ENCODE assay signal across 9 cellular contexts in the genomic region with DNA sequence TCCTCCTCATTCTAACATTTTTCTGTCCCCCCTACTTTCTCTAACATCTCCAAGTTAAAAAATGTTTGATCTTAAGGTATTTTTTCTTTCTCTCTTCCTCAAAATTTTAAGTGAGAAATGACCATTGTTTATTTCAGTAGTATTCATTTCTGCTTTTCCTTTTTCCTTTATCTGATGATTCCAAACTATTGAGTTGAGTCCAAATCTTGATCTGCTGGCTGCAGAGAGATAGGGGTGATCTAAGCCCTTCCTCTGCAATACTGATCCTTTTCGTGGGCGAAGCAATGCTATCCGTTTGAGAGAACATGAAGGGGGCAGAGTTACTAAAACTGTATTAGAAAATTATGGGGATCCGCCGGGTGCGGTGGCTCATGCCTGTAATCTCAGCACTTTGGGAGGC. TPM values are rescaled to one million over a fixed set of nuclear protein-coding genes. Genes with fewer than 3 reads are reported as not detected.
A peak's percentile ranks its signal among the peaks of the same experiment; 100 is the strongest.
DNase-seq lines count a peak whose midpoint lies in the region; ATAC-seq and TF ChIP-seq lines count a peak whose summit lies in the region.
"Had no signal": no experiment of that assay in that cellular context is flagged by ENCODE, and none has a peak within 500 bp of the region (broad histone marks: within the 10 kb centered on the region; RNA-seq: fewer than 3 reads in every experiment).

No MANE protein-coding gene starts in this region.

- H3K27me3 ChIP-seq in hepatocyte (peaks cover 49% of the 10 kb centered on the region), suprapubic skin (peaks cover 52% of the 10 kb centered on the region)

- H3K9me3 ChIP-seq in hepatocyte (ENCODE audit: low read depth): no peaks in the 10 kb centered on the region
- no peaks in the 10 kb centered on the region for H3K9me3 ChIP-seq in suprapubic skin

- no peaks in the 10 kb centered on the region for H3K36me3 Mint-ChIP-seq in T-cell
- no peaks in the 10 kb centered on the region for H3K36me3 Mint-ChIP-seq in osteocyte (ENCODE audit: unreplicated experiment)
- H3K36me3 Mint-ChIP-seq: CD4-positive, CD25-positive, alpha-beta regulatory T cell had no signal

- no peak overlapping the region for H3K27ac Mint-ChIP-seq in T-cell
- no peak overlapping the region for H3K27ac Mint-ChIP-seq in osteocyte (ENCODE audit: unreplicated experiment)
- H3K27ac Mint-ChIP-seq: T-helper 1 cell treated with Interleukin-12 subunit alpha and Interleukin-12 subunit beta and Interleukin-4 antibody, amounts not matched to agents 30 μg/mL and 1 μg/mL, for 36 hours had no signal

- H3K79me2 ChIP-seq in hepatocyte: no peaks in the 10 kb centered on the region

- H3K9me3 Mint-ChIP-seq in T-cell (no peaks in the 10 kb centered on the region), osteocyte (ENCODE audit: unreplicated experiment) (no peaks in the 10 kb centered on the region)
- H3K9me3 Mint-ChIP-seq: T-helper 1 cell treated with Interleukin-12 subunit alpha and Interleukin-12 subunit beta and Interleukin-4 antibody, amounts not matched to agents 30 μg/mL and 1 μg/mL, for 36 hours had no signal

- H3K4me3 Mint-ChIP-seq in T-cell (peak overlapping the region; percentile 38 to 62 (median 53)), osteocyte (ENCODE audit: unreplicated experiment) (peak overlapping the region; percentile 74)
- H3K4me3 Mint-ChIP-seq: T-helper 1 cell treated with Interleukin-12 subunit alpha and Interleukin-12 subunit beta and Interleukin-4 antibody, amounts not matched to agents 30 μg/mL and 1 μg/mL, for 36 hours had no signal

- H3K4me2 ChIP-seq in hepatocyte: peak overlapping the region; percentile 92

- ATAC-seq in T-cell (replicated peaks in 1 of 4) (no peak), GM19463 (IDR thresholded peaks at IDR 0.05; ENCODE audit: unreplicated experiment) (no peak)

- POLR2A ChIA-PET in T-cell (lab: Charles Lee): no interaction called here

- H3K27me3 Mint-ChIP-seq in T-cell (peaks cover 72 to 73% of the 10 kb centered on the region in 2 donors), osteocyte (ENCODE audit: unreplicated experiment) (peaks cover 82% of the 10 kb centered on the region)

- TF ChIP-seq EP300 in suprapubic skin (IDR thresholded peaks at IDR 0.05): no peak

- no peak for TF ChIP-seq CTCF in hepatocyte (IDR thresholded peaks at IDR 0.05; ENCODE audit: poor library complexity)
- TF ChIP-seq CTCF in osteocyte (IDR thresholded peaks at IDR 0.05): no peak
- no peak for TF ChIP-seq CTCF in suprapubic skin (IDR thresholded peaks at IDR 0.05)

- H3K27ac ChIP-seq in hepatocyte: no peak overlapping the region
- no peak overlapping the region for H3K27ac ChIP-seq in suprapubic skin

- in situ Hi-C loops in G401 (cut with HindIII; ENCODE audit: low sequenced_read_pairs): no loop called here

- 80% methylated on average over 6 of the region's 6 CpGs for WGBS in hepatocyte (ENCODE audit: low lambda C conversion rate, missing lambda C conversion rate)
- 69% methylated on average over 6 of the region's 6 CpGs for WGBS in suprapubic skin

- H3K4me1 Mint-ChIP-seq in T-cell: peaks cover 25 to 28% (median 28%) of the 10 kb centered on the region in 3 donors
- peaks cover 22% of the 10 kb centered on the region for H3K4me1 Mint-ChIP-seq in osteocyte (ENCODE audit: unreplicated experiment)

- no peak for TF ChIP-seq POLR2A in suprapubic skin (IDR thresholded peaks at IDR 0.05)

- DNase-seq in G401 (ENCODE audit: low spot score) (peak; percentile 58), T-cell (no peak), hepatocyte (ENCODE audit: low spot score) (no peak), osteocyte (ENCODE audit: extremely low spot score, unreplicated experiment) (no peak), NCI-H774 (lab: John Stamatoyannopoulos, UW) (no peak), suprapubic skin (ENCODE audit: low spot score in 2 of 2) (no peak)
- DNase-seq: CD4-positive, CD25-positive, alpha-beta regulatory T cell had no signal

- H3K4me1 ChIP-seq in hepatocyte (ENCODE audit: insufficient read depth): peaks cover 14% of the 10 kb centered on the region
- H3K4me1 ChIP-seq in suprapubic skin: peaks cover 20% of the 10 kb centered on the region

- CTCF ChIA-PET in T-cell (lab: Charles Lee): no interaction called here

- H3K9me2 ChIP-seq in hepatocyte (replicated peaks; ENCODE audit: insufficient read depth): no peaks in the 10 kb centered on the region

- no peak overlapping the region for H3K4me3 ChIP-seq in hepatocyte
- no peak overlapping the region for H3K4me3 ChIP-seq in suprapubic skin

- no peaks in the 10 kb centered on the region for H4K20me1 ChIP-seq in hepatocyte (ENCODE audit: insufficient read depth, poor library complexity, severe bottlenecking)

- no peak overlapping the region for H2AFZ ChIP-seq in hepatocyte

- no peaks in the 10 kb centered on the region for H3K36me3 ChIP-seq in hepatocyte (replicated peaks; ENCODE audit: insufficient read depth, low read depth)
- no peaks in the 10 kb centered on the region for H3K36me3 ChIP-seq in suprapubic skin

RNA-seq across cellular contexts. Expression of a gene that starts 0.5 kb away (rescaled TPM):
- 0.27 and 0.62 TPM in 2 replicates for total RNA-seq in G401 (2014; rRNA removed; shearing (Covaris generic))
- total RNA-seq in T-cell (under 1 TPM in 1 of 5 donors, not detected in 4; 0.16 TPM), hepatocyte (0.88 and 1.00 TPM in 2 replicates), osteocyte (1.1 and 2.2 TPM in 2 replicates), suprapubic skin (under 1 TPM; 0.48 to 0.81 (median 0.68) TPM)
- 0.66 and 0.99 TPM in 2 replicates for polyA plus RNA-seq in hepatocyte
- total RNA-seq: CD4-positive, CD25-positive, alpha-beta regulatory T cell had no signal
- polyA plus RNA-seq: CD4-positive, CD25-positive, alpha-beta regulatory T cell had no signal

RNA-seq across cellular contexts. Expression of a gene that starts 53.6 kb away (rescaled TPM):
- 25.7 and 32.7 TPM in 2 replicates for total RNA-seq in G401 (2014; rRNA removed; shearing (Covaris generic))
- total RNA-seq in T-cell: 10 to 100 TPM; 52.6 to 59.0 (median 54.6) TPM
- total RNA-seq in hepatocyte: 28.8 and 39.5 TPM in 2 replicates
- 22.3 and 28.1 TPM in 2 replicates for polyA plus RNA-seq in hepatocyte
- 38.3 and 41.4 TPM in 2 replicates for total RNA-seq in osteocyte
- 10 to 100 TPM; 34.4 to 65.3 (median 41.8) TPM for total RNA-seq in suprapubic skin
